In genomic region chr16:22183901-22184614, GRCh38 we compare ENCODE assay signal across 12 cellular contexts. TPM values are rescaled to one million over a fixed set of nuclear protein-coding genes. Genes with fewer than 3 reads are reported as not detected.
DNase-seq lines count a peak whose midpoint lies in the region; ATAC-seq, FAIRE-seq and TF ChIP-seq lines count a peak whose summit lies in the region.
"Had no signal": no experiment of that assay in that cellular context is flagged by ENCODE, and none has a peak within 500 bp of the region (broad histone marks: within the 10 kb centered on the region; RNA-seq: fewer than 3 reads in every experiment).

No MANE protein-coding gene starts in this region.

- H3K27me3 ChIP-seq in Karpas-422 (ENCODE audit: low read length) (no peaks in the 10 kb centered on the region), K562 (ENCODE audit: control insufficient read depth in 2 of 2, insufficient read depth in 2 of 2, low read length in 2 of 2) (peaks cover 31 to 55% of the 10 kb centered on the region in 2 experiments; a peak in 4 of 5 replicates), osteoblast (ENCODE audit: insufficient read depth, low read length) (no peaks in the 10 kb centered on the region)
- H3K27me3 ChIP-seq: ascending aorta had no signal

- H3K4me2 ChIP-seq in Karpas-422 (ENCODE audit: low read depth, low read length, poor library complexity, severe bottlenecking), result no peak overlapping the region
- H3K4me2 ChIP-seq in K562 (ENCODE audit: insufficient read depth, low read length), result no peak overlapping the region
- H3K4me2 ChIP-seq in osteoblast (ENCODE audit: insufficient read depth, low read length), result no peak overlapping the region

- TF ChIP-seq CTCF in K562 (IDR thresholded peaks at IDR 0.05 in 2 of 3, conservative IDR thresholded peaks at IDR 0.05 in 1 of 3; ENCODE audit: insufficient read depth in 2 of 3, low read depth in 1 of 3, low read length in 3 of 3), result peak; percentile 66 to 92 (median 68)
- peak; percentile 14 for TF ChIP-seq CTCF in osteoblast (IDR thresholded peaks at IDR 0.05; ENCODE audit: extremely low read depth, low read depth, low read length)

- peak; percentile 56 for FAIRE-seq in K562 (lab: Jason Lieb, UNC)

- peaks cover 14% of the 10 kb centered on the region for H3K4me1 Mint-ChIP-seq in activated CD4-positive, alpha-beta memory T cell treated with anti-CD3 and anti-CD28 coated beads for 36 hours (ENCODE audit: low read depth)
- H3K4me1 Mint-ChIP-seq in activated CD4-positive, alpha-beta memory T cell treated with anti-CD3 and anti-CD28 coated beads, Interleukin-2, amount 10 ng/mL, durations not matched to agents 7 days and 5 days, result peaks cover 11% of the 10 kb centered on the region

- no peaks in the 10 kb centered on the region for H3K36me3 Mint-ChIP-seq in activated CD4-positive, alpha-beta memory T cell treated with anti-CD3 and anti-CD28 coated beads for 36 hours
- H3K36me3 Mint-ChIP-seq in activated CD4-positive, alpha-beta memory T cell treated with anti-CD3 and anti-CD28 coated beads, Interleukin-2, amount 10 ng/mL, durations not matched to agents 7 days and 5 days (ENCODE audit: low read depth), result no peaks in the 10 kb centered on the region

- H3K9me2 ChIP-seq in Karpas-422 (replicated peaks; ENCODE audit: insufficient read depth, low read length), result no peaks in the 10 kb centered on the region

- no peaks in the 10 kb centered on the region for H3K79me2 ChIP-seq in Karpas-422 (ENCODE audit: low read length)
- H3K79me2 ChIP-seq in K562 (ENCODE audit: control insufficient read depth, insufficient read depth, low read length), result no peaks in the 10 kb centered on the region
- no peaks in the 10 kb centered on the region for H3K79me2 ChIP-seq in osteoblast (ENCODE audit: insufficient read depth, low read length)

- H3K9me1 ChIP-seq in K562 (ENCODE audit: control insufficient read depth, insufficient read depth, low read length), result no peaks in the 10 kb centered on the region

- in situ Hi-C loops in K562 (cut with MboI), result loop anchor here (5.0 to 10.0 kb wide), 2 partner anchors 187 to 599 kb away; no protein-coding TSS in a partner anchor

- DNase-seq in activated CD4-positive, alpha-beta memory T cell treated with anti-CD3 and anti-CD28 coated beads for 36 hours, result peak; percentile 24
- no peak for DNase-seq in activated CD4-positive, alpha-beta memory T cell treated with anti-CD3 and anti-CD28 coated beads, Interleukin-2, amount 10 ng/mL, durations not matched to agents 7 days and 5 days
- DNase-seq in Karpas-422 (peak; percentile 76), K562 (ENCODE audit: extremely low read depth in 1 of 4, low spot score in 3 of 4) (peak; percentile 43 to 83 (median 74)), osteoblast (ENCODE audit: insufficient read length, low spot score, missing footprints) (no peak), activated T-cell treated with anti-CD3 and anti-CD28 coated beads for 4 hours (no peak), NCI-H2107 (lab: John Stamatoyannopoulos, UW) (no peak), NCI-H226 (no peak)
- DNase-seq: glutamatergic neuron, NCI-H1694 treated with DMSO at 0.1 percent for 48 hours had no signal

- peak; percentile 84 for ATAC-seq in K562

- no peak overlapping the region for H3K27ac Mint-ChIP-seq in activated CD4-positive, alpha-beta memory T cell treated with anti-CD3 and anti-CD28 coated beads for 36 hours
- H3K27ac Mint-ChIP-seq in activated CD4-positive, alpha-beta memory T cell treated with anti-CD3 and anti-CD28 coated beads, Interleukin-2, amount 10 ng/mL, durations not matched to agents 7 days and 5 days, result no peak overlapping the region

- no peaks in the 10 kb centered on the region for H3K36me3 ChIP-seq in Karpas-422 (ENCODE audit: insufficient read depth, low read length)
- no peaks in the 10 kb centered on the region for H3K36me3 ChIP-seq in K562 (ENCODE audit: control insufficient read depth, insufficient read depth, low read length)
- no peaks in the 10 kb centered on the region for H3K36me3 ChIP-seq in osteoblast (ENCODE audit: insufficient read depth, low read length)
- H3K36me3 ChIP-seq: ascending aorta had no signal

- no peak for TF ChIP-seq EP300 in K562 (IDR thresholded peaks at IDR 0.05; ENCODE audit: low read length)

- intact Hi-C loops in activated CD4-positive, alpha-beta memory T cell treated with anti-CD3 and anti-CD28 coated beads for 36 hours (cut with micrococcal nuclease), result no loop called here
- intact Hi-C loops in K562 (cut with micrococcal nuclease), result no loop called here

- H3K27ac ChIP-seq in Karpas-422 (ENCODE audit: low read length) (no peak overlapping the region), K562 (ENCODE audit: extremely low read depth, low read depth, low read length) (no peak overlapping the region), osteoblast (ENCODE audit: low read depth, low read length) (no peak overlapping the region)
- H3K27ac ChIP-seq: ascending aorta had no signal

- H3K4me1 ChIP-seq in Karpas-422 (ENCODE audit: low read length) (peaks cover 18% of the 10 kb centered on the region), K562 (replicated peaks in 1 of 2; ENCODE audit: control insufficient read depth in 2 of 2, insufficient read depth in 2 of 2, low read length in 2 of 2) (peaks cover 0 to 3% of the 10 kb centered on the region in 2 experiments; a peak in 2 of 5 replicates), osteoblast (ENCODE audit: insufficient read depth, low read length) (peaks cover 4% of the 10 kb centered on the region)

- peak in 1 of 2 experiments; percentile 37; a peak in 2 of 4 replicates for TF ChIP-seq RAD21 in K562 (CRISPR knock-in tag; conservative IDR thresholded peaks at IDR 0.05 in 1 of 2, IDR thresholded peaks at IDR 0.05 in 1 of 2)

- H3K9me3 Mint-ChIP-seq in activated CD4-positive, alpha-beta memory T cell treated with anti-CD3 and anti-CD28 coated beads for 36 hours, result no peaks in the 10 kb centered on the region
- no peaks in the 10 kb centered on the region for H3K9me3 Mint-ChIP-seq in activated CD4-positive, alpha-beta memory T cell treated with anti-CD3 and anti-CD28 coated beads, Interleukin-2, amount 10 ng/mL, durations not matched to agents 7 days and 5 days

- CTCF ChIA-PET in activated CD4-positive, alpha-beta memory T cell treated with anti-CD3 and anti-CD28 coated beads for 36 hours (lab: Charles Lee), result interaction anchor here (1.1 kb wide), 1 partner anchor 10 kb away, joined by 3 read pairs; no protein-coding TSS in a partner anchor
- CTCF ChIA-PET in activated CD4-positive, alpha-beta memory T cell treated with anti-CD3 and anti-CD28 coated beads, Interleukin-2, amount 10 ng/mL, durations not matched to agents 7 days and 5 days (lab: Charles Lee), result no interaction called here
- CTCF ChIA-PET in K562 (lab: Yijun Ruan, JAX; ENCODE audit: low intra/inter-chr PET ratio), result no interaction called here

- POLR2A ChIA-PET in activated CD4-positive, alpha-beta memory T cell treated with anti-CD3 and anti-CD28 coated beads for 36 hours (lab: Charles Lee), result no interaction called here
- POLR2A ChIA-PET in activated CD4-positive, alpha-beta memory T cell treated with anti-CD3 and anti-CD28 coated beads, Interleukin-2, amount 10 ng/mL, durations not matched to agents 7 days and 5 days (lab: Charles Lee), result no interaction called here
- POLR2A ChIA-PET in K562 (lab: Yijun Ruan, JAX), result interaction anchor here (0.7 kb wide), 1 partner anchor 137 kb away, joined by 5 read pairs; no protein-coding TSS in a partner anchor

- 8% methylated on average over 11 of the region's 11 CpGs for WGBS in K562 (ENCODE audit: insufficient coverage, low coverage, missing lambda C conversion rate)

- H2AFZ ChIP-seq in Karpas-422 (ENCODE audit: low read length), result no peak overlapping the region
- H2AFZ ChIP-seq in K562 (ENCODE audit: low read depth, low read length), result no peak overlapping the region
- no peak overlapping the region for H2AFZ ChIP-seq in osteoblast (ENCODE audit: low read length)

- no peaks in the 10 kb centered on the region for H3K9me3 ChIP-seq in Karpas-422 (ENCODE audit: low read length)
- no peaks in the 10 kb centered on the region for H3K9me3 ChIP-seq in K562 (replicated peaks; ENCODE audit: control insufficient read depth, insufficient read depth, low read depth, low read length)
- no peaks in the 10 kb centered on the region for H3K9me3 ChIP-seq in osteoblast (ENCODE audit: low read depth, low read length)
- H3K9me3 ChIP-seq: ascending aorta had no signal

- H3K4me3 Mint-ChIP-seq in activated CD4-positive, alpha-beta memory T cell treated with anti-CD3 and anti-CD28 coated beads for 36 hours, result no peak overlapping the region
- H3K4me3 Mint-ChIP-seq in activated CD4-positive, alpha-beta memory T cell treated with anti-CD3 and anti-CD28 coated beads, Interleukin-2, amount 10 ng/mL, durations not matched to agents 7 days and 5 days, result no peak overlapping the region

- H3K27me3 Mint-ChIP-seq in activated CD4-positive, alpha-beta memory T cell treated with anti-CD3 and anti-CD28 coated beads for 36 hours, result no peaks in the 10 kb centered on the region
- H3K27me3 Mint-ChIP-seq in activated CD4-positive, alpha-beta memory T cell treated with anti-CD3 and anti-CD28 coated beads, Interleukin-2, amount 10 ng/mL, durations not matched to agents 7 days and 5 days, result no peaks in the 10 kb centered on the region

- H3K9ac ChIP-seq in Karpas-422 (ENCODE audit: low read length), result no peak overlapping the region
- H3K9ac ChIP-seq in K562 (ENCODE audit: insufficient read depth in 1 of 2, low read depth in 2 of 2, low read length in 2 of 2), result no peak overlapping the region

- no peak for TF ChIP-seq POLR2A in K562 (conservative IDR thresholded peaks at IDR 0.05)

- H4K20me1 ChIP-seq in Karpas-422 (ENCODE audit: insufficient read depth, low read depth, low read length) (no peaks in the 10 kb centered on the region), K562 (replicated peaks; ENCODE audit: control insufficient read depth, insufficient read depth, low read length) (no peaks in the 10 kb centered on the region; the same call in 1 of the 2 replicates), osteoblast (ENCODE audit: insufficient read depth, low read length) (no peaks in the 10 kb centered on the region)

- no TSS peak for BruUV-seq in K562 (replicated peaks; lab: Mats Ljungman, UMichigan)

- H3K4me3 ChIP-seq in Karpas-422 (ENCODE audit: low read length) (no peak overlapping the region), K562 (no peak overlapping the region), osteoblast (ENCODE audit: insufficient read depth, low read length) (no peak overlapping the region)
- H3K4me3 ChIP-seq: ascending aorta had no signal

RNA-seq across cellular contexts. Expression of gene SDR42E2, which starts 21.8 kb away (rescaled TPM):
- under 1 TPM; 0.10 to 0.12 TPM for total RNA-seq in activated CD4-positive, alpha-beta memory T cell treated with anti-CD3 and anti-CD28 coated beads for 36 hours
- total RNA-seq in activated CD4-positive, alpha-beta memory T cell treated with anti-CD3 and anti-CD28 coated beads, Interleukin-2, amount 10 ng/mL, durations not matched to agents 7 days and 5 days, result not detected
- not detected in 2 replicates for total RNA-seq in Karpas-422 (2014; rRNA removed; shearing (Covaris generic); ENCODE audit: low replicate concordance)
- 0.28 TPM in 1 of 2 replicates, not detected in the other for total RNA-seq in K562 (2011; cell fraction: chromatin; rRNA removed; ENCODE audit: low replicate concordance)
- 0.13 TPM in 1 of 2 replicates, not detected in the other for total RNA-seq in K562 (2011; cell fraction: nucleolus; rRNA removed)
- 0.22 and 0.53 TPM in 2 replicates for total RNA-seq in K562 (2011; cell fraction: nucleoplasm; rRNA removed)
- not detected in 2 replicates for total RNA-seq in K562 (2014; rRNA removed)
- total RNA-seq in K562 (2014; rRNA removed; fragmentation: Illumina TruSeq; extraction: Trizol), result not detected in 2 replicates
- 0.07 TPM in 1 of 2 replicates, not detected in the other for total RNA-seq in K562 (2015; rRNA removed; fragmentation: Illumina TruSeq; extraction: Trizol)
- not detected in 2 replicates for total RNA-seq in K562 (2021)
- 0.03 and 0.08 TPM in 2 replicates for polyA plus RNA-seq in K562 (2011; rRNA removed)
- 0.03 TPM in 1 of 2 replicates, not detected in the other for polyA plus RNA-seq in K562 (2011; cell fraction: cytosol; rRNA removed)
- 0.06 and 0.09 TPM in 2 replicates for polyA plus RNA-seq in K562 (2011; cell fraction: nucleus; rRNA removed)
- 0.04 and 0.07 TPM in 2 replicates for polyA plus RNA-seq in K562 (2012)
- 0.04 TPM in 1 of 2 replicates, not detected in the other for polyA plus RNA-seq in K562 (2014; fragmentation: Illumina TruSeq; extraction: Trizol)
- polyA plus RNA-seq in K562 (2014; fragmentation: Nextera tagmentation; extraction: Ambion mirVana), result under 1 TPM; 0.04 to 0.06 TPM
- polyA plus RNA-seq in K562 (2014; rRNA removed), result not detected in 2 replicates
- not detected in 2 replicates for polyA minus RNA-seq in K562 (2011; rRNA and poly(A)+ RNA removed)
- not detected in 2 replicates for polyA minus RNA-seq in K562 (2011; cell fraction: cytosol; rRNA and poly(A)+ RNA removed)
- polyA minus RNA-seq in K562 (2011; cell fraction: nucleus; rRNA and poly(A)+ RNA removed), result 0.22 and 0.27 TPM in 2 replicates
- total RNA-seq in osteoblast, result not detected in 2 replicates
- total RNA-seq: ascending aorta, skeletal muscle tissue had no signal

RNA-seq across cellular contexts. Expression of gene EEF2K, which starts 22.0 kb away (rescaled TPM):
- 10 to 100 TPM; 23.0 to 24.1 TPM for total RNA-seq in activated CD4-positive, alpha-beta memory T cell treated with anti-CD3 and anti-CD28 coated beads for 36 hours
- total RNA-seq in activated CD4-positive, alpha-beta memory T cell treated with anti-CD3 and anti-CD28 coated beads, Interleukin-2, amount 10 ng/mL, durations not matched to agents 7 days and 5 days, result 10 to 100 TPM; 22.1 to 24.8 TPM
- total RNA-seq in Karpas-422 (2014; rRNA removed; shearing (Covaris generic); ENCODE audit: low replicate concordance), result 12.1 and 16.0 TPM in 2 replicates
- 80.4 and 136 TPM in 2 replicates for total RNA-seq in K562 (2011; cell fraction: chromatin; rRNA removed; ENCODE audit: low replicate concordance)
- total RNA-seq in K562 (2011; cell fraction: nucleolus; rRNA removed), result 75.0 and 81.5 TPM in 2 replicates
- 92.4 and 163 TPM in 2 replicates for total RNA-seq in K562 (2011; cell fraction: nucleoplasm; rRNA removed)
- total RNA-seq in K562 (2014; rRNA removed), result 13.1 and 14.8 TPM in 2 replicates
- total RNA-seq in K562 (2014; rRNA removed; fragmentation: Illumina TruSeq; extraction: Trizol), result 14.6 and 18.3 TPM in 2 replicates
- total RNA-seq in K562 (2015; rRNA removed; fragmentation: Illumina TruSeq; extraction: Trizol), result 12.1 and 12.9 TPM in 2 replicates
- 33.7 and 35.2 TPM in 2 replicates for total RNA-seq in K562 (2021)
- polyA plus RNA-seq in K562 (2011; rRNA removed), result 12.2 and 13.7 TPM in 2 replicates
- 20.2 and 20.3 TPM in 2 replicates for polyA plus RNA-seq in K562 (2011; cell fraction: cytosol; rRNA removed)
- polyA plus RNA-seq in K562 (2011; cell fraction: nucleus; rRNA removed), result 32.2 and 38.1 TPM in 2 replicates
- polyA plus RNA-seq in K562 (2012), result 10.6 and 18.8 TPM in 2 replicates
- 23.0 and 26.3 TPM in 2 replicates for polyA plus RNA-seq in K562 (2014; fragmentation: Illumina TruSeq; extraction: Trizol)
- polyA plus RNA-seq in K562 (2014; fragmentation: Nextera tagmentation; extraction: Ambion mirVana), result 1 to 10 TPM; 3.0 to 3.4 TPM
- polyA plus RNA-seq in K562 (2014; rRNA removed), result 11.3 and 15.3 TPM in 2 replicates
- polyA minus RNA-seq in K562 (2011; rRNA and poly(A)+ RNA removed), result 29.6 and 31.7 TPM in 2 replicates
- 28.4 and 40.3 TPM in 2 replicates for polyA minus RNA-seq in K562 (2011; cell fraction: cytosol; rRNA and poly(A)+ RNA removed)
- polyA minus RNA-seq in K562 (2011; cell fraction: nucleus; rRNA and poly(A)+ RNA removed), result 12.3 and 15.8 TPM in 2 replicates
- 34.2 and 41.6 TPM in 2 replicates for total RNA-seq in osteoblast

Comparison
In these comparisons a context has a peak if more than half of its experiments do, and no peak if none do; other contexts are left out.
1. DNase-seq: peak in activated CD4-positive, alpha-beta memory T cell treated with anti-CD3 and anti-CD28 coated beads for 36 hours (single experiment), Karpas-422 (single experiment) and K562 (4 of 4); none in activated CD4-positive, alpha-beta memory T cell treated with anti-CD3 and anti-CD28 coated beads, Interleukin-2, amount 10 ng/mL, durations not matched to agents 7 days and 5 days (single experiment), osteoblast (single experiment), activated T-cell treated with anti-CD3 and anti-CD28 coated beads for 4 hours (single experiment), NCI-H2107 (single experiment) and NCI-H226 (single experiment).